Comparison of ENCODE assay signal across 6 cellular contexts in the genomic region with DNA sequence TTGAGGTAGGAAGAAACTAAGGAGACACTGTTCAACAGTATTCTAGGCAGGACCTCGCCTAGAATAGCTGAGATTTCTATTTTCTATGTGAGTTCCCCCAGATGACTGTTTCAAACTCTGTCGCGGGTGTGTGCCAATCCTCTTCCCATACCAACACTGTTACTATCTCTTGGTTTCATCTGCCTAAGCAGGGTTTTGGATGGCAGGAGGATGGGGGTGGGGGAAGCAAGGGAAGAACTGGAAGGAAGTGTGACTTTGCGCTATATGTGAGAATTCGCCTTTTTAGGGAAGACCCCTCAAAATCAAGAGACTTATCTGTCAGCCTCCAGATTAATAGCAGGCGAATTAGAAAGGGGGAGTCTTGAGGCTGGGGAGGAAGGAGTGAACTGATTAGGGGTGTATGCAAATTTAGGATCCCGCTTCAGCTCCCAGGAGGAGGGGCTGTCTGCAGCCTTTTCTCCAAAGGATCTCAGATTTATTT. TPM values are rescaled to one million over a fixed set of nuclear protein-coding genes. Genes with fewer than 3 reads are reported as not detected.
DNase-seq lines count a peak whose midpoint lies in the region; ATAC-seq and TF ChIP-seq lines count a peak whose summit lies in the region.

No MANE protein-coding gene starts in this region.

- H3K27ac ChIP-seq in angular gyrus (ENCODE audit: low read depth, low read length): peak overlapping the region; percentile 74

- CTCF ChIA-PET in AG04449 (lab: Yijun Ruan, JAX): interaction anchor here (0.6 to 3.7 kb wide), 5 partner anchors 26 to 192 kb away, joined by 3 to 19 read pairs (median 4); no protein-coding TSS in a partner anchor

- no peaks in the 10 kb centered on the region for H3K27me3 Mint-ChIP-seq in naive B cell

- H3K36me3 ChIP-seq in mucosa of descending colon (ENCODE audit: low read depth): no peaks in the 10 kb centered on the region

- peaks cover 20% of the 10 kb centered on the region for H3K4me1 ChIP-seq in mucosa of descending colon (ENCODE audit: low read depth)

- TF ChIP-seq CTCF in AG04449 (IDR thresholded peaks at IDR 0.05; ENCODE audit: insufficient read depth, low read length, missing control alignments) (no peak), mucosa of descending colon (IDR thresholded peaks at IDR 0.05) (no peak)

- POLR2A ChIA-PET in AG04449 (lab: Yijun Ruan, JAX): no interaction called here

- TF ChIP-seq POLR2A in GM18505 (IDR thresholded peaks at IDR 0.05; ENCODE audit: borderline replicate concordance, extremely low read depth, insufficient read depth, insufficient read length): no peak

- H3K4me3 Mint-ChIP-seq in naive B cell: peak overlapping the region; percentile 92 to 99 (median 94)

- ATAC-seq in HG02763 (IDR thresholded peaks at IDR 0.05; ENCODE audit: unreplicated experiment) (peak; percentile 2), naive B cell (ENCODE audit: low read depth in 2 of 2) (no peak), GM18505 (IDR thresholded peaks at IDR 0.05; ENCODE audit: unreplicated experiment) (no peak), mucosa of descending colon (no peak)

- no peaks in the 10 kb centered on the region for H3K36me3 Mint-ChIP-seq in naive B cell

- H3K4me1 Mint-ChIP-seq in naive B cell: peaks cover 33 to 66% (median 41%) of the 10 kb centered on the region in 3 donors

- no peaks in the 10 kb centered on the region for H3K9me3 Mint-ChIP-seq in naive B cell

- DNase-seq in AG04449 (ENCODE audit: low read depth, low spot score): no peak
- DNase-seq in naive B cell: no peak
- DNase-seq in mucosa of descending colon: no peak

- H3K27ac Mint-ChIP-seq in naive B cell: peak overlapping the region; percentile 72 to 93 (median 88)

- H3K9me3 ChIP-seq in mucosa of descending colon: no peaks in the 10 kb centered on the region

- peak overlapping the region; percentile 81 for H3K4me3 ChIP-seq in AG04449 (ENCODE audit: low read depth, low read length)
- no peak overlapping the region for H3K4me3 ChIP-seq in mucosa of descending colon

- intact Hi-C loops in mucosa of descending colon (cut with DNase I, micrococcal nuclease): loop anchor here in 1 of 2 donors (5.0 kb wide), 1 partner anchor 37 kb away; no protein-coding TSS in a partner anchor

RNA-seq across cellular contexts. Expression of gene G6PC3, which starts 0.5 kb away (rescaled TPM):
- 10 to 100 TPM; 19.2 to 28.0 (median 24.6) TPM for polyA plus RNA-seq in naive B cell (ENCODE audit: low read depth in 6 of 6)
- total RNA-seq in mucosa of descending colon: 10 to 100 TPM; 29.5 to 48.1 (median 30.0) TPM

RNA-seq across cellular contexts. Expression of gene LSM12, which starts 3.5 kb away (rescaled TPM):
- 10 to 100 TPM; 48.1 to 99.0 (median 80.5) TPM for polyA plus RNA-seq in naive B cell (ENCODE audit: low read depth in 6 of 6)
- total RNA-seq in mucosa of descending colon: 10 to 100 TPM; 45.1 to 63.5 (median 48.2) TPM

RNA-seq across cellular contexts. Expression of gene HDAC5, which starts 53.4 kb away (rescaled TPM):
- polyA plus RNA-seq in naive B cell (ENCODE audit: low read depth in 6 of 6): 10 to 100 TPM; 27.5 to 79.5 (median 41.2) TPM
- total RNA-seq in mucosa of descending colon: 10 to 100 TPM; 18.9 to 48.3 (median 32.4) TPM

RNA-seq across cellular contexts. Expression of gene TMEM101, which starts 55.3 kb away (rescaled TPM):
- 10 to 100 TPM; 25.7 to 34.2 (median 28.9) TPM for polyA plus RNA-seq in naive B cell (ENCODE audit: low read depth in 6 of 6)
- total RNA-seq in mucosa of descending colon: 10 to 100 TPM; 23.0 to 27.7 (median 23.8) TPM
